ENCODE assay signal across 2 cellular contexts in genomic region chr1:220803401-220804201, GRCh38.
TF ChIP-seq lines count a peak whose summit lies in the region.

No MANE protein-coding gene starts in this region.

TF ChIP-seq in GM23338, 12 proteins besides CTCF, POLR2A, EP300 and RAD21:
- TF ChIP-seq ZNF331 (CRISPR knock-in tag; IDR thresholded peaks at IDR 0.05; ENCODE audit: low read depth) (no peak), REST (IDR thresholded peaks at IDR 0.05; ENCODE audit: unreplicated experiment) (no peak), STAT1 (IDR thresholded peaks at IDR 0.05; ENCODE audit: unreplicated experiment) (no peak), ZNF114 (CRISPR knock-in tag; IDR thresholded peaks at IDR 0.05) (no peak), ZNF462 (CRISPR knock-in tag; IDR thresholded peaks at IDR 0.05) (no peak), CREB1 (CRISPR knock-in tag; IDR thresholded peaks at IDR 0.05; ENCODE audit: low read depth) (no peak), JUNB (IDR thresholded peaks at IDR 0.05; ENCODE audit: unreplicated experiment) (no peak), POLR2AphosphoS5 (IDR thresholded peaks at IDR 0.05; ENCODE audit: low read depth) (no peak), EZH2phosphoT487 (IDR thresholded peaks at IDR 0.05; ENCODE audit: unreplicated experiment) (no peak)

TF ChIP-seq in HepG2, 621 proteins besides CTCF, POLR2A, EP300 and RAD21:
- TF ChIP-seq GATAD1 (CRISPR knock-in tag; IDR thresholded peaks at IDR 0.05), result no peak
- TF ChIP-seq ELF4 (CRISPR knock-in tag; IDR thresholded peaks at IDR 0.05; ENCODE audit: borderline replicate concordance), result no peak
- 0 out of 2 replicates have a peak, but pooled peaks have one; percentile 13 for TF ChIP-seq ZBTB33 (CRISPR knock-in tag; IDR thresholded peaks at IDR 0.05)
- no peak for TF ChIP-seq HDAC6 (IDR thresholded peaks at IDR 0.05; ENCODE audit: low read depth, low read length)
- TF ChIP-seq SMC3 (IDR thresholded peaks at IDR 0.05; ENCODE audit: low read length), result peak; percentile 38; the same call in 1 of the 2 replicates
- TF ChIP-seq STAG1 (CRISPR knock-in tag; IDR thresholded peaks at IDR 0.05), result peak; percentile 56
- no peak for TF ChIP-seq ZNF740 (CRISPR knock-in tag; IDR thresholded peaks at IDR 0.05)
- TF ChIP-seq SNAPC5 (CRISPR knock-in tag; IDR thresholded peaks at IDR 0.05; ENCODE audit: borderline replicate concordance), result no peak
- TF ChIP-seq HDAC1 (CRISPR knock-in tag; IDR thresholded peaks at IDR 0.05), result no peak
